ENCODE assay signal across 8 cellular contexts in the genomic region with DNA sequence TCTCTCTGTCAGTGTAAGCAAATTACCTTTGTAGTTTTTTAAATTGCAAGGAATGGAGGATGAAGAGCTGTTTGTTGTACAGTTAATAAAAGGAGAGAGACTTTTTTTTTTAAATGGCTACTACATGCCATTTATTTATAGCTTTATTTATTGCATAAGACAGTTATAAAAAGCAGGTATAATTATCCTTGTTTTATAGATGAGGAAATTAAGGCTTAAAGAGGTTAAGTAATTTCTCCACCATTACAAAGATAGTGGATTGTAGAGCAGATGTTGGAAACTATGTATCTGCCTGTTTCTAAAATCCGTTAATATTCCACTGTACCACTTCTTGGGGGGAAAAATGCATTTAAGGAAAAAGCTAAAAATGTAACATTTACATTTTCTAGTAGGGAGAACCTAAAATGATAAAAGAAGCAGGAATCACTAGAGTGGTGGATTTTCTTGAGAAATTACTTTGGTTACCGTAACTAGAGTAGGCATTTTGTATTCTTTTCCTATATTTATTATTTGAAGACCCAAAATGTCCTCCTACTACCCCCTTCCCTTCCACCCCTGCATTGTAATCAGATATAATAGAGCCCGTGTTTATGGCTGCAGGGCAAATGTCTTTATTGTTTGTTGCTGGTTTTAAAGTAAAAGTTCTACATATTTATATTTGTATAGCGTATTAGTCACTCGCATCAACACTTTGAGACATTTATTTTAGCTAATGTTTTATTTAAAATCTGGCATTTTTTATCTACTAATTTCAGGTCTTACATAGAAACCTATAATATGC. TPM values are rescaled to one million over a fixed set of nuclear protein-coding genes. Genes with fewer than 3 reads are reported as not detected.
DNase-seq lines count a peak whose midpoint lies in the region; ATAC-seq, FAIRE-seq and TF ChIP-seq lines count a peak whose summit lies in the region.
"Had no signal": no experiment of that assay in that cellular context is flagged by ENCODE, and none has a peak within 500 bp of the region (broad histone marks: within the 10 kb centered on the region; RNA-seq: fewer than 3 reads in every experiment).

No MANE protein-coding gene starts in this region.

- FAIRE-seq in D721Med (lab: Jason Lieb, UNC) (peak; percentile 16), bronchial epithelial cell (lab: Jason Lieb, UNC) (no peak)

- H3K36me3 ChIP-seq in HUES64 (ENCODE audit: insufficient read depth, low read length) = peaks cover 37% of the 10 kb centered on the region
- no peaks in the 10 kb centered on the region for H3K36me3 ChIP-seq in bronchial epithelial cell (ENCODE audit: control insufficient read depth, insufficient read depth, low read length)
- peaks cover 14% of the 10 kb centered on the region for H3K36me3 ChIP-seq in neural progenitor cell

- peak overlapping the region; percentile 83 for H3K4me2 ChIP-seq in neural progenitor cell

- H2AFZ ChIP-seq in neural progenitor cell (replicated peaks) = no peak overlapping the region

- no peaks in the 10 kb centered on the region for H3K9me3 Mint-ChIP-seq in neural progenitor cell

- H3K4me3 ChIP-seq in HUES64 (ENCODE audit: low read length) (peak overlapping the region; percentile 88), bronchial epithelial cell (ENCODE audit: low read depth, low read length) (peak overlapping the region; percentile 66), neural progenitor cell (peak overlapping the region; percentile 74)

- peaks cover 61% of the 10 kb centered on the region for H3K79me2 ChIP-seq in neural progenitor cell (ENCODE audit: low read depth)

- no peak for TF ChIP-seq CTCF in D721Med (IDR thresholded peaks at IDR 0.05; ENCODE audit: insufficient read depth, missing control alignments)
- TF ChIP-seq CTCF in bronchial epithelial cell (IDR thresholded peaks at IDR 0.05; ENCODE audit: insufficient read depth, low read length, severe bottlenecking) = no peak
- no peak for TF ChIP-seq CTCF in neural progenitor cell (IDR thresholded peaks at IDR 0.05)

- H3F3A ChIP-seq in neural progenitor cell (ENCODE audit: low read depth) = peaks cover 22% of the 10 kb centered on the region

- no peak overlapping the region for H3K27ac Mint-ChIP-seq in neural progenitor cell

- H3K9me3 ChIP-seq in HUES64 (ENCODE audit: insufficient read depth, low read depth, low read length) (no peaks in the 10 kb centered on the region), neural progenitor cell (ENCODE audit: low read depth) (no peaks in the 10 kb centered on the region)

- no peak for DNase-seq in D721Med (ENCODE audit: insufficient read length, low spot score)
- no peak for DNase-seq in bronchial epithelial cell (ENCODE audit: low read depth)
- DNase-seq in neural progenitor cell (ENCODE audit: low spot score) = no peak
- no peak for DNase-seq in activated CD8-positive, alpha-beta memory T cell treated with anti-CD3 and anti-CD28 coated beads, Interleukin-2, amount 50 U/mL, for 4 hours
- no peak for DNase-seq in NCI-H2171 (lab: John Stamatoyannopoulos, UW)
- DNase-seq: NCI-H1092 had no signal

- H3K27me3 ChIP-seq in HUES64 (ENCODE audit: insufficient read depth, low read length) (no peaks in the 10 kb centered on the region), bronchial epithelial cell (ENCODE audit: control insufficient read depth, insufficient read depth, low read length) (no peaks in the 10 kb centered on the region), neural progenitor cell (no peaks in the 10 kb centered on the region)

- H3K36me3 Mint-ChIP-seq in neural progenitor cell = peaks cover 9% of the 10 kb centered on the region

- H3K9ac ChIP-seq in HUES64 (ENCODE audit: low read depth, low read length) (no peak overlapping the region), neural progenitor cell (no peak overlapping the region)

- WGBS in HUES64 = no CpG with 5 or more reads among the region's 5 CpGs

- H3K4me1 ChIP-seq in HUES64 (ENCODE audit: insufficient read depth, low read length) (peaks cover 24% of the 10 kb centered on the region), neural progenitor cell (peaks cover 33% of the 10 kb centered on the region)

- no peak overlapping the region for H3K27ac ChIP-seq in HUES64 (ENCODE audit: low read depth, low read length)
- H3K27ac ChIP-seq in neural progenitor cell = no peak overlapping the region

- H3K4me1 Mint-ChIP-seq in neural progenitor cell = peaks cover 34% of the 10 kb centered on the region

- no peak for ATAC-seq in GM18498 (IDR thresholded peaks at IDR 0.05; ENCODE audit: unreplicated experiment)

- H3K4me3 Mint-ChIP-seq in neural progenitor cell = peak overlapping the region; percentile 97

- peaks cover 34% of the 10 kb centered on the region for H4K20me1 ChIP-seq in neural progenitor cell (ENCODE audit: low read depth)

- peaks cover 7% of the 10 kb centered on the region for H3K27me3 Mint-ChIP-seq in neural progenitor cell (ENCODE audit: insufficient read depth, low read depth)

RNA-seq across cellular contexts. Expression of a gene that starts 2.3 kb away (rescaled TPM):
- polyA plus RNA-seq in HUES64 (2013, experiment 1 of 2) = 6.4 TPM
- 8.7 TPM for polyA plus RNA-seq in HUES64 (2013, experiment 2 of 2)
- total RNA-seq in bronchial epithelial cell = 7.4 and 17.1 TPM in 2 replicates
- 17.5 and 27.8 TPM in 2 replicates for total RNA-seq in neural progenitor cell (ENCODE audit: low replicate concordance)

RNA-seq across cellular contexts. Expression of a gene that starts 48.0 kb away (rescaled TPM):
- 0.40 TPM for polyA plus RNA-seq in HUES64 (2013, experiment 1 of 2)
- 0.70 TPM for polyA plus RNA-seq in HUES64 (2013, experiment 2 of 2)
- total RNA-seq in bronchial epithelial cell (under 0.01 and 0.13 TPM in 2 replicates), neural progenitor cell (ENCODE audit: low replicate concordance) (1.1 and 1.2 TPM in 2 replicates)
